Comparison of ENCODE assay signal across 22 cellular contexts in the genomic region with DNA sequence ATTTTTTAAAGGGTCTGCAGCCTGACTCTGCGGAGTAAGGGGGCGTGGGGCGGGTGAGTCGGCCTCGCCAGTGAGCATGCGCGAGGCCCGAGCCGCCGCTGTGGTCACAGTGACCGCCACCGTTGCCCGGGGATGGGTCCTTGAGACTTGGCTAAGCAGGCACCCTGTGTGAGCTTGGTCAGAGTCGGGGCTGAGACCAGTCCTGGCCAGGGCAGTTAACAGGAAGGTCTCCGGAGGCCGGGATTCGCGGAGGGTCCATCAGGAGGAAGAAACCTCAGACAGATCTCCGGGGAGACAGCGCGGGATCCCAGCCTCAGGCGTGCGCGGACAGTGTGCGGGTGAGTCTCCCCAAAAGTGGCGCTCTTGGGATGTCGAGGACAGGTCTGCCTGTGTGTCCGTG.
"Had no signal": no experiment of that assay in that cellular context is flagged by ENCODE, and none has a peak within 500 bp of the region (broad histone marks: within the 10 kb centered on the region; RNA-seq: fewer than 3 reads in every experiment).

No MANE protein-coding gene starts in this region.

- H3K9me3 ChIP-seq: suprapubic skin, transverse colon, vagina had no signal

- DNase-seq: activated CD4-positive, alpha-beta T cell treated with anti-CD3 and anti-CD28 coated beads, Interleukin-2, amount 10 ng/mL, durations not matched to agents 7 days and 5 days; activated CD8-positive, alpha-beta T cell treated with anti-CD3 and anti-CD28 coated beads, Interleukin-2, amount 10 ng/mL, durations not matched to agents 7 days and 5 days; activated naive CD4-positive, alpha-beta T cell treated with Interleukin-2 at 50 U/mL for 16 hours; activated naive CD8-positive, alpha-beta T cell treated with anti-CD3 and anti-CD28 coated beads, Interleukin-2, amount 10 ng/mL, durations not matched to agents 7 days and 5 days; amniotic stem cell; cerebellar nuclear complex; cortex of kidney; endodermal cell; mesenchymal stem cell; small intestine; stimulated activated CD4-positive, alpha-beta T cell treated with anti-CD3 and anti-CD28 coated beads, Interleukin-15, amount 100 ng/mL, for 24 hours; stomach; T-cell; transverse colon had no signal

- H3K36me3 ChIP-seq: stomach, suprapubic skin, transverse colon, vagina had no signal

- H2AFZ ChIP-seq: parathyroid adenoma had no signal

- H3K4me1 ChIP-seq: parathyroid adenoma, stomach, suprapubic skin, transverse colon, vagina had no signal

- H3K27ac ChIP-seq: epithelial cell of prostate, parathyroid adenoma, stomach, suprapubic skin, transverse colon, vagina, VCaP had no signal

- H3K27me3 ChIP-seq: stomach, suprapubic skin, transverse colon, vagina had no signal

- ATAC-seq: activated CD4-positive, CD25-positive, alpha-beta regulatory T cell treated with anti-CD3 and anti-CD28 coated beads, Interleukin-2, amount 50 U/mL, for 24 hours; activated CD8-positive, alpha-beta T cell treated with anti-CD3 and anti-CD28 coated beads, Interleukin-2, amount 10 ng/mL, durations not matched to agents 7 days and 5 days; sciatic nerve; stimulated activated memory B cell treated with anti-CD40 and anti-IgM and Interleukin-4, amounts not matched to agents 10 μg/mL and 1 μg/mL and 100 μg/mL, for 72 hours; T-cell had no signal

- H3K79me2 ChIP-seq: parathyroid adenoma had no signal

- H3K4me3 ChIP-seq: stomach, suprapubic skin, transverse colon, vagina had no signal
